ENCODE assay signal across 3 cellular contexts in the genomic region with DNA sequence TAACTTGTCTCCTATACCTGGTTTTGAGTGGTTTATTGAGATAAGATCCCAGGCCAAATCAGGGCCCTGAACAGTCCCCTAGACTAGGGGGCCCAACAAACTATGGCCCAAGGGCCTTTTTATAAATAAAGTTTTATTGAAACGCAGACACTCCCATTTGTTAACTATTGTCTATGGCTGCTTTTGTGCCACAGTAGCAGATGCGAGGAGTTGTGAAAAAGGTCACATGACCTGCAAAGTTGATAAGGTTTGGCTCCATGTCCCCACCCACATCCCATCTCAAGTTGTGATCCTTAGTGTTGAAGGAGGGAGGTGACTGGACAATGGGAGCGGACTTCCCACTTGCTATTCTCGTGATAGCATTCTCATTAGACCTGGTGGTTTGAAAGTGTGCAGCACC.
TF ChIP-seq lines count a peak whose summit lies in the region.

No MANE protein-coding gene starts in this region.

TF ChIP-seq in HepG2, 621 proteins besides CTCF, POLR2A, EP300 and RAD21:
- TF ChIP-seq, protein P1, sequence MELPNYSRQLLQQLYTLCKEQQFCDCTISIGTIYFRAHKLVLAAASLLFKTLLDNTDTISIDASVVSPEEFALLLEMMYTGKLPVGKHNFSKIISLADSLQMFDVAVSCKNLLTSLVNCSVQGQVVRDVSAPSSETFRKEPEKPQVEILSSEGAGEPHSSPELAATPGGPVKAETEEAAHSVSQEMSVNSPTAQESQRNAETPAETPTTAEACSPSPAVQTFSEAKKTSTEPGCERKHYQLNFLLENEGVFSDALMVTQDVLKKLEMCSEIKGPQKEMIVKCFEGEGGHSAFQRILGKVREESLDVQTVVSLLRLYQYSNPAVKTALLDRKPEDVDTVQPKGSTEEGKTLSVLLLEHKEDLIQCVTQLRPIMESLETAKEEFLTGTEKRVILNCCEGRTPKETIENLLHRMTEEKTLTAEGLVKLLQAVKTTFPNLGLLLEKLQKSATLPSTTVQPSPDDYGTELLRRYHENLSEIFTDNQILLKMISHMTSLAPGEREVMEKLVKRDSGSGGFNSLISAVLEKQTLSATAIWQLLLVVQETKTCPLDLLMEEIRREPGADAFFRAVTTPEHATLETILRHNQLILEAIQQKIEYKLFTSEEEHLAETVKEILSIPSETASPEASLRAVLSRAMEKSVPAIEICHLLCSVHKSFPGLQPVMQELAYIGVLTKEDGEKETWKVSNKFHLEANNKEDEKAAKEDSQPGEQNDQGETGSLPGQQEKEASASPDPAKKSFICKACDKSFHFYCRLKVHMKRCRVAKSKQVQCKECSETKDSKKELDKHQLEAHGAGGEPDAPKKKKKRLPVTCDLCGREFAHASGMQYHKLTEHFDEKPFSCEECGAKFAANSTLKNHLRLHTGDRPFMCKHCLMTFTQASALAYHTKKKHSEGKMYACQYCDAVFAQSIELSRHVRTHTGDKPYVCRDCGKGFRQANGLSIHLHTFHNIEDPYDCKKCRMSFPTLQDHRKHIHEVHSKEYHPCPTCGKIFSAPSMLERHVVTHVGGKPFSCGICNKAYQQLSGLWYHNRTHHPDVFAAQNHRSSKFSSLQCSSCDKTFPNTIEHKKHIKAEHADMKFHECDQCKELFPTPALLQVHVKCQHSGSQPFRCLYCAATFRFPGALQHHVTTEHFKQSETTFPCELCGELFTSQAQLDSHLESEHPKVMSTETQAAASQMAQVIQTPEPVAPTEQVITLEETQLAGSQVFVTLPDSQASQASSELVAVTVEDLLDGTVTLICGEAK (IDR thresholded peaks at IDR 0.05): peak; percentile 56
- TF ChIP-seq, protein P1 (CRISPR knock-in tag; IDR thresholded peaks at IDR 0.05): peak; percentile 98
- no peak for TF ChIP-seq ZNF713 (CRISPR knock-in tag; IDR thresholded peaks at IDR 0.05)

TF ChIP-seq in K562, 482 proteins besides CTCF, POLR2A, EP300 and RAD21 (continues in another document):
- TF ChIP-seq ZNF507 (tag; conservative IDR thresholded peaks at IDR 0.05) (no peak), IRF2 (CRISPR knock-in tag; IDR thresholded peaks at IDR 0.05) (no peak), RAD51 (IDR thresholded peaks at IDR 0.05; ENCODE audit: borderline replicate concordance, low read depth) (peak; percentile 55), TOE1 (IDR thresholded peaks at IDR 0.05; ENCODE audit: borderline replicate concordance) (0 out of 2 replicates have a peak, but pooled peaks have one; percentile 48), TOE1 (CRISPR knock-in tag; IDR thresholded peaks at IDR 0.05; ENCODE audit: borderline replicate concordance, low read depth) (no peak)
- TF ChIP-seq, protein P2, sequence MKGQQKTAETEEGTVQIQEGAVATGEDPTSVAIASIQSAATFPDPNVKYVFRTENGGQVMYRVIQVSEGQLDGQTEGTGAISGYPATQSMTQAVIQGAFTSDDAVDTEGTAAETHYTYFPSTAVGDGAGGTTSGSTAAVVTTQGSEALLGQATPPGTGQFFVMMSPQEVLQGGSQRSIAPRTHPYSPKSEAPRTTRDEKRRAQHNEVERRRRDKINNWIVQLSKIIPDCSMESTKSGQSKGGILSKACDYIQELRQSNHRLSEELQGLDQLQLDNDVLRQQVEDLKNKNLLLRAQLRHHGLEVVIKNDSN (CRISPR knock-in tag; IDR thresholded peaks at IDR 0.05): peak; percentile 50
- TF ChIP-seq, protein P3, sequence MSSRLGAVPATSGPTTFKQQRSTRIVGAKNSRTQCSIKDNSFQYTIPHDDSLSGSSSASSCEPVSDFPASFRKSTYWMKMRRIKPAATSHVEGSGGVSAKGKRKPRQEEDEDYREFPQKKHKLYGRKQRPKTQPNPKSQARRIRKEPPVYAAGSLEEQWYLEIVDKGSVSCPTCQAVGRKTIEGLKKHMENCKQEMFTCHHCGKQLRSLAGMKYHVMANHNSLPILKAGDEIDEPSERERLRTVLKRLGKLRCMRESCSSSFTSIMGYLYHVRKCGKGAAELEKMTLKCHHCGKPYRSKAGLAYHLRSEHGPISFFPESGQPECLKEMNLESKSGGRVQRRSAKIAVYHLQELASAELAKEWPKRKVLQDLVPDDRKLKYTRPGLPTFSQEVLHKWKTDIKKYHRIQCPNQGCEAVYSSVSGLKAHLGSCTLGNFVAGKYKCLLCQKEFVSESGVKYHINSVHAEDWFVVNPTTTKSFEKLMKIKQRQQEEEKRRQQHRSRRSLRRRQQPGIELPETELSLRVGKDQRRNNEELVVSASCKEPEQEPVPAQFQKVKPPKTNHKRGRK (tag; IDR thresholded peaks at IDR 0.05): no peak
- TF ChIP-seq, protein P4, sequence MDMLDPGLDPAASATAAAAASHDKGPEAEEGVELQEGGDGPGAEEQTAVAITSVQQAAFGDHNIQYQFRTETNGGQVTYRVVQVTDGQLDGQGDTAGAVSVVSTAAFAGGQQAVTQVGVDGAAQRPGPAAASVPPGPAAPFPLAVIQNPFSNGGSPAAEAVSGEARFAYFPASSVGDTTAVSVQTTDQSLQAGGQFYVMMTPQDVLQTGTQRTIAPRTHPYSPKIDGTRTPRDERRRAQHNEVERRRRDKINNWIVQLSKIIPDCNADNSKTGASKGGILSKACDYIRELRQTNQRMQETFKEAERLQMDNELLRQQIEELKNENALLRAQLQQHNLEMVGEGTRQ (CRISPR knock-in tag; IDR thresholded peaks at IDR 0.05): peak; percentile 51
- TF ChIP-seq, protein P5, sequence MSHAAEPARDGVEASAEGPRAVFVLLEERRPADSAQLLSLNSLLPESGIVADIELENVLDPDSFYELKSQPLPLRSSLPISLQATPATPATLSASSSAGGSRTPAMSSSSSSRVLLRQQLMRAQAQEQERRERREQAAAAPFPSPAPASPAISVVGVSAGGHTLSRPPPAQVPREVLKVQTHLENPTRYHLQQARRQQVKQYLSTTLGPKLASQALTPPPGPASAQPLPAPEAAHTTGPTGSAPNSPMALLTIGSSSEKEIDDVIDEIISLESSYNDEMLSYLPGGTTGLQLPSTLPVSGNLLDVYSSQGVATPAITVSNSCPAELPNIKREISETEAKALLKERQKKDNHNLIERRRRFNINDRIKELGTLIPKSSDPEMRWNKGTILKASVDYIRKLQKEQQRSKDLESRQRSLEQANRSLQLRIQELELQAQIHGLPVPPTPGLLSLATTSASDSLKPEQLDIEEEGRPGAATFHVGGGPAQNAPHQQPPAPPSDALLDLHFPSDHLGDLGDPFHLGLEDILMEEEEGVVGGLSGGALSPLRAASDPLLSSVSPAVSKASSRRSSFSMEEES (CRISPR knock-in tag; IDR thresholded peaks at IDR 0.05): peak; percentile 90

TF ChIP-seq in SK-N-SH treated with all-trans-retinoic acid at 6 μM for 48 hours, 23 proteins besides CTCF, POLR2A, EP300 and RAD21:
- TF ChIP-seq CSDC2 (CRISPR knock-in tag; IDR thresholded peaks at IDR 0.05) (no peak), ZC3H10 (CRISPR knock-in tag; IDR thresholded peaks at IDR 0.05) (no peak), ESRRG (CRISPR knock-in tag; IDR thresholded peaks at IDR 0.05) (no peak), RARB (CRISPR knock-in tag; IDR thresholded peaks at IDR 0.05) (no peak), ARNTL (CRISPR knock-in tag; IDR thresholded peaks at IDR 0.05; ENCODE audit: borderline replicate concordance, low read depth) (no peak)
- TF ChIP-seq, protein P6, sequence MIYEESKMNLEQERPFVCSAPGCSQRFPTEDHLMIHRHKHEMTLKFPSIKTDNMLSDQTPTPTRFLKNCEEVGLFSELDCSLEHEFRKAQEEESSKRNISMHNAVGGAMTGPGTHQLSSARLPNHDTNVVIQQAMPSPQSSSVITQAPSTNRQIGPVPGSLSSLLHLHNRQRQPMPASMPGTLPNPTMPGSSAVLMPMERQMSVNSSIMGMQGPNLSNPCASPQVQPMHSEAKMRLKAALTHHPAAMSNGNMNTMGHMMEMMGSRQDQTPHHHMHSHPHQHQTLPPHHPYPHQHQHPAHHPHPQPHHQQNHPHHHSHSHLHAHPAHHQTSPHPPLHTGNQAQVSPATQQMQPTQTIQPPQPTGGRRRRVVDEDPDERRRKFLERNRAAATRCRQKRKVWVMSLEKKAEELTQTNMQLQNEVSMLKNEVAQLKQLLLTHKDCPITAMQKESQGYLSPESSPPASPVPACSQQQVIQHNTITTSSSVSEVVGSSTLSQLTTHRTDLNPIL (CRISPR knock-in tag; IDR thresholded peaks at IDR 0.05; ENCODE audit: low read depth): no peak
- TF ChIP-seq, protein P7, sequence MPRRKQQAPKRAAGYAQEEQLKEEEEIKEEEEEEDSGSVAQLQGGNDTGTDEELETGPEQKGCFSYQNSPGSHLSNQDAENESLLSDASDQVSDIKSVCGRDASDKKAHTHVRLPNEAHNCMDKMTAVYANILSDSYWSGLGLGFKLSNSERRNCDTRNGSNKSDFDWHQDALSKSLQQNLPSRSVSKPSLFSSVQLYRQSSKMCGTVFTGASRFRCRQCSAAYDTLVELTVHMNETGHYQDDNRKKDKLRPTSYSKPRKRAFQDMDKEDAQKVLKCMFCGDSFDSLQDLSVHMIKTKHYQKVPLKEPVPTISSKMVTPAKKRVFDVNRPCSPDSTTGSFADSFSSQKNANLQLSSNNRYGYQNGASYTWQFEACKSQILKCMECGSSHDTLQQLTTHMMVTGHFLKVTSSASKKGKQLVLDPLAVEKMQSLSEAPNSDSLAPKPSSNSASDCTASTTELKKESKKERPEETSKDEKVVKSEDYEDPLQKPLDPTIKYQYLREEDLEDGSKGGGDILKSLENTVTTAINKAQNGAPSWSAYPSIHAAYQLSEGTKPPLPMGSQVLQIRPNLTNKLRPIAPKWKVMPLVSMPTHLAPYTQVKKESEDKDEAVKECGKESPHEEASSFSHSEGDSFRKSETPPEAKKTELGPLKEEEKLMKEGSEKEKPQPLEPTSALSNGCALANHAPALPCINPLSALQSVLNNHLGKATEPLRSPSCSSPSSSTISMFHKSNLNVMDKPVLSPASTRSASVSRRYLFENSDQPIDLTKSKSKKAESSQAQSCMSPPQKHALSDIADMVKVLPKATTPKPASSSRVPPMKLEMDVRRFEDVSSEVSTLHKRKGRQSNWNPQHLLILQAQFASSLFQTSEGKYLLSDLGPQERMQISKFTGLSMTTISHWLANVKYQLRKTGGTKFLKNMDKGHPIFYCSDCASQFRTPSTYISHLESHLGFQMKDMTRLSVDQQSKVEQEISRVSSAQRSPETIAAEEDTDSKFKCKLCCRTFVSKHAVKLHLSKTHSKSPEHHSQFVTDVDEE (CRISPR knock-in tag; IDR thresholded peaks at IDR 0.05): no peak
